ENCODE assay signal across 30 cellular contexts in genomic region chr19:4350111-4350510, GRCh38. TPM values are rescaled to one million over a fixed set of nuclear protein-coding genes. Genes with fewer than 3 reads are reported as not detected.
"Had no signal": no experiment of that assay in that cellular context is flagged by ENCODE, and none has a peak within 500 bp of the region (broad histone marks: within the 10 kb centered on the region; RNA-seq: fewer than 3 reads in every experiment).

No MANE protein-coding gene starts in this region.

- ATAC-seq: activated CD4-positive, CD25-positive, alpha-beta regulatory T cell treated with anti-CD3 and anti-CD28 coated beads, Interleukin-2, amount 50 U/mL, for 24 hours; activated CD8-positive, alpha-beta T cell treated with anti-CD3 and anti-CD28 coated beads, Interleukin-2, amount 10 ng/mL, durations not matched to agents 7 days and 5 days; left lung; naive thymus-derived CD8-positive, alpha-beta T cell; pancreas; right cardiac atrium had no signal

- H3K36me3 ChIP-seq: ascending aorta, brain microvascular endothelial cell, pancreas had no signal

- DNase-seq: activated CD4-positive, alpha-beta T cell treated with anti-CD3 and anti-CD28 coated beads, Interleukin-2, amount 10 ng/mL, durations not matched to agents 24 days and 14 days; activated CD8-positive, alpha-beta T cell treated with anti-CD3 and anti-CD28 coated beads, Interleukin-2, amount 10 ng/mL, durations not matched to agents 7 days and 5 days; activated T-cell treated with anti-CD3 and anti-CD28 coated beads, Interleukin-2, amount 50 U/mL, for 1 hour; adrenal gland; brain microvascular endothelial cell; caudate nucleus; dermis blood vessel endothelial cell; effector CD8-positive, alpha-beta T cell; glutamatergic neuron; kidney glomerular epithelial cell; left lung; naive thymus-derived CD8-positive, alpha-beta T cell; pancreas; psoas muscle; right cardiac atrium; stimulated activated CD4-positive, alpha-beta T cell treated with anti-CD3 and anti-CD28 coated beads, Interleukin-12 subunit alpha, Interleukin-12 subunit beta, amount 100 ng/mL, for 4 hours; stimulated activated CD4-positive, alpha-beta T cell treated with anti-CD3 and anti-CD28 coated beads, Interleukin-4, amount 100 ng/mL, for 4 hours; stomach had no signal

- H3K4me3 ChIP-seq: adrenal gland, ascending aorta, hepatocyte, left lung, lung, pancreas, psoas muscle, stomach, suprapubic skin, tibial nerve had no signal

- H3K27ac Mint-ChIP-seq: activated CD4-positive, alpha-beta T cell treated with anti-CD3 and anti-CD28 coated beads, Interleukin-2, amount 10 ng/mL, durations not matched to agents 24 days and 14 days; activated CD8-positive, alpha-beta T cell treated with anti-CD3 and anti-CD28 coated beads, Interleukin-2, amount 10 ng/mL, durations not matched to agents 7 days and 5 days; activated naive CD8-positive, alpha-beta T cell; activated T-helper 2 cell treated with anti-CD3 and anti-CD28 coated beads, Interferon-gamma antibody, Interleukin-2, Interleukin-4, amounts not matched to agents 10 μg/mL and 5 μg/mL and 100 μg/mL, durations not matched to agents 14 hours and 24 hours and 36 hours had no signal

- H3K27me3 ChIP-seq: adrenal gland, ascending aorta, brain microvascular endothelial cell, hepatocyte, left lung, neutrophil, pancreas, stomach, suprapubic skin, tibial nerve had no signal

- H3K4me3 Mint-ChIP-seq: activated CD4-positive, alpha-beta T cell treated with anti-CD3 and anti-CD28 coated beads, Interleukin-2, amount 10 ng/mL, durations not matched to agents 24 days and 14 days; activated CD8-positive, alpha-beta T cell treated with anti-CD3 and anti-CD28 coated beads, Interleukin-2, amount 10 ng/mL, durations not matched to agents 7 days and 5 days; activated naive CD8-positive, alpha-beta T cell; naive thymus-derived CD8-positive, alpha-beta T cell had no signal

- H3K27ac ChIP-seq: adrenal gland, ascending aorta, brain microvascular endothelial cell, hepatocyte, left lung, neutrophil, pancreas, psoas muscle, stomach, suprapubic skin, tibial nerve had no signal

- H3K27me3 Mint-ChIP-seq: activated CD4-positive, alpha-beta T cell treated with anti-CD3 and anti-CD28 coated beads, Interleukin-2, amount 10 ng/mL, durations not matched to agents 24 days and 14 days; activated naive CD8-positive, alpha-beta T cell; naive thymus-derived CD8-positive, alpha-beta T cell had no signal

- H3K9me3 Mint-ChIP-seq: activated CD4-positive, alpha-beta T cell treated with anti-CD3 and anti-CD28 coated beads, Interleukin-2, amount 10 ng/mL, durations not matched to agents 24 days and 14 days; activated T-helper 2 cell treated with anti-CD3 and anti-CD28 coated beads, Interferon-gamma antibody, Interleukin-2, Interleukin-4, amounts not matched to agents 10 μg/mL and 5 μg/mL and 100 μg/mL, durations not matched to agents 14 hours and 24 hours and 36 hours; naive thymus-derived CD8-positive, alpha-beta T cell had no signal

- H3K36me3 Mint-ChIP-seq: activated naive CD8-positive, alpha-beta T cell had no signal

- H3K9me3 ChIP-seq: adrenal gland, ascending aorta, left lung, neutrophil, pancreas, psoas muscle, stomach, suprapubic skin, tibial nerve had no signal

- H3K4me1 ChIP-seq: ascending aorta, psoas muscle, tibial nerve had no signal

RNA-seq across cellular contexts. Expression of gene FSD1, which starts 45.7 kb away (rescaled TPM):
- total RNA-seq: ascending aorta, psoas muscle, right cardiac atrium, skeletal muscle tissue, suprapubic skin had no signal
- polyA plus RNA-seq: right cardiac atrium had no signal

RNA-seq across cellular contexts. Expression of gene TMIGD2, which starts 47.9 kb away (rescaled TPM):
- total RNA-seq: ascending aorta, dermis blood vessel endothelial cell, endothelial cell of umbilical vein, frontal cortex, hepatocyte, right cardiac atrium, suprapubic skin had no signal
- polyA plus RNA-seq: endothelial cell of umbilical vein, hepatocyte, pancreas had no signal
